ENCODE assay signal across 15 cellular contexts in the genomic region with DNA sequence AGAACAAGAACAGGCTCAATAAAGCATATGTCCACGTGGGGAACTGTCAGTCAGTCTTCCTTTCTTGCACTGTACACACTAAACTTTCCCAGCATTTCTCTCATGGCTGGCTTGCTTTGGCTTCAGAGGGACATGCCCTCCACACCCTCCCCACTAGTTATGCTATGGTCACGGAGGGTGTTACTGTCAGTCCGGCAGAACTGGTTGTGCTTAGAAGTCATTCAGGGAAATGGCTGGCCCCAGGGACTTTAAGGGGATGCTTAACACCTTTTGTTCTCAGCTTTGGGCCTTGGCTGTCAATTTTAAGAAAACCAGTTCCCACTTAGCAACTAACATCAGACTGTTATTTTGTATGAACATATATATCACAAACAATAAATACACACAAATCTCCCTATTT. TPM values are rescaled to one million over a fixed set of nuclear protein-coding genes. Genes with fewer than 3 reads are reported as not detected.
DNase-seq lines count a peak whose midpoint lies in the region; ATAC-seq and TF ChIP-seq lines count a peak whose summit lies in the region.
"Had no signal": no experiment of that assay in that cellular context is flagged by ENCODE, and none has a peak within 500 bp of the region (broad histone marks: within the 10 kb centered on the region; RNA-seq: fewer than 3 reads in every experiment).

No MANE protein-coding gene starts in this region.

- H2AFZ ChIP-seq in trophoblast cell (ENCODE audit: insufficient read depth, low read length, poor library complexity) = no peak overlapping the region

- in situ Hi-C loops in GM13977 (cut with MboI; ENCODE audit: low pct_unique_long_range_greater_than_20kb, low sequenced_read_pairs, unreplicated experiment) = no loop called here

- H3K14ac ChIP-seq in trophoblast cell (ENCODE audit: low read length) = no peak overlapping the region

- H3K4ac ChIP-seq in trophoblast cell (ENCODE audit: low read depth, low read length) = no peak overlapping the region

- H2AK5ac ChIP-seq in trophoblast cell (ENCODE audit: low read length) = no peak overlapping the region

- H4K12ac ChIP-seq in trophoblast cell (ENCODE audit: low read depth, low read length) = no peak overlapping the region

- no peak for DNase-seq in activated T-cell treated with anti-CD3 and anti-CD28 coated beads, Interleukin-2, amount 50 U/mL, for 24 hours
- no peak for DNase-seq in activated T-cell treated with anti-CD3 and anti-CD28 coated beads, Interleukin-2, amount 50 U/mL, for 48 hours
- DNase-seq in endodermal cell (no peak), trophoblast cell (peak; percentile 45 to 67), GM13977 (ENCODE audit: low spot score) (no peak)
- DNase-seq in central memory CD4-positive, alpha-beta T cell = no peak
- DNase-seq: DMS79 treated with DMSO at 0.1 percent for 48 hours, NCI-H2081 treated with DMSO at 0.1 percent for 48 hours, NCI-H510A treated with DMSO at 0.1 percent for 48 hours, right cardiac atrium had no signal

- H3K23ac ChIP-seq in trophoblast cell (ENCODE audit: low read length) = no peak overlapping the region

- WGBS in endodermal cell (ENCODE audit: insufficient coverage in 1 of 2, insufficient read length in 1 of 2), 2 experiments = 97 to 100% methylated on average over 3 of the region's 3 CpGs
- WGBS in trophoblast cell (ENCODE audit: extremely low coverage, insufficient coverage, insufficient read length) = no CpG with 5 or more reads among the region's 3 CpGs

- H3K36me3 ChIP-seq in endodermal cell (ENCODE audit: control insufficient read depth, insufficient read depth, low read length) (peaks cover 24% of the 10 kb centered on the region), trophoblast cell (ENCODE audit: control insufficient read depth in 1 of 2, insufficient read depth in 2 of 2, low read length in 2 of 2) (peaks cover 1% of the 10 kb centered on the region in 2 experiments)

- H3K4me3 Mint-ChIP-seq in activated T-cell treated with anti-CD3 and anti-CD28 coated beads, Interleukin-2, amount 50 U/mL, for 24 hours = no peak overlapping the region
- H3K4me3 Mint-ChIP-seq in IgD-negative memory B cell (peak overlapping the region in 2 of 4 donors; percentile 41 to 88), endodermal cell (no peak overlapping the region)

- H2BK120ac ChIP-seq in trophoblast cell (ENCODE audit: insufficient read depth, low read length, poor library complexity) = no peak overlapping the region

- H3K36me3 Mint-ChIP-seq in activated T-cell treated with anti-CD3 and anti-CD28 coated beads, Interleukin-2, amount 50 U/mL, for 24 hours (ENCODE audit: low read depth) = peaks cover 63% of the 10 kb centered on the region
- H3K36me3 Mint-ChIP-seq in IgD-negative memory B cell (peaks cover 2% of the 10 kb centered on the region), endodermal cell (ENCODE audit: low read depth) (peaks cover 24% of the 10 kb centered on the region)

- peaks cover 79% of the 10 kb centered on the region for H3K4me1 Mint-ChIP-seq in activated T-cell treated with anti-CD3 and anti-CD28 coated beads, Interleukin-2, amount 50 U/mL, for 24 hours (ENCODE audit: low read depth)
- H3K4me1 Mint-ChIP-seq in IgD-negative memory B cell = peaks cover 61 to 66% (median 64%) of the 10 kb centered on the region in 3 donors
- H3K4me1 Mint-ChIP-seq in endodermal cell = peaks cover 8% of the 10 kb centered on the region

- H3K9ac ChIP-seq in endodermal cell (ENCODE audit: extremely low read depth, low read length, poor library complexity, severe bottlenecking) (no peak overlapping the region), trophoblast cell (ENCODE audit: low read length) (no peak overlapping the region)

- H3K9me3 ChIP-seq in endodermal cell (ENCODE audit: control insufficient read depth, low read length) = no peaks in the 10 kb centered on the region
- H3K9me3 ChIP-seq in trophoblast cell (ENCODE audit: insufficient read depth, low read depth, low read length) = no peaks in the 10 kb centered on the region
- H3K9me3 ChIP-seq: thoracic aorta had no signal

- no peaks in the 10 kb centered on the region for H3K79me1 ChIP-seq in trophoblast cell (ENCODE audit: low read length)

- no peak overlapping the region for H3K4me3 ChIP-seq in endodermal cell (ENCODE audit: low read length)
- no peak overlapping the region for H3K4me3 ChIP-seq in trophoblast cell (ENCODE audit: low read depth, low read length)
- H3K4me3 ChIP-seq: thoracic aorta had no signal

- H3K27me3 ChIP-seq in endodermal cell (ENCODE audit: control insufficient read depth, insufficient read depth, low read length, poor library complexity, severe bottlenecking) = no peaks in the 10 kb centered on the region
- H3K27me3 ChIP-seq in trophoblast cell (ENCODE audit: insufficient read depth, low read length) = no peaks in the 10 kb centered on the region

- no peak overlapping the region for H2BK12ac ChIP-seq in trophoblast cell (ENCODE audit: low read length)

- peak overlapping the region; percentile 69 for H3K27ac Mint-ChIP-seq in activated T-cell treated with anti-CD3 and anti-CD28 coated beads, Interleukin-2, amount 50 U/mL, for 24 hours
- peak overlapping the region; percentile 64 to 93 (median 87) for H3K27ac Mint-ChIP-seq in IgD-negative memory B cell
- peak overlapping the region; percentile 28 for H3K27ac Mint-ChIP-seq in endodermal cell
- H3K27ac Mint-ChIP-seq: activated T-helper 2 cell treated with anti-CD3 and anti-CD28 coated beads, Interferon-gamma antibody, Interleukin-2, Interleukin-4, amounts not matched to agents 10 μg/mL and 5 μg/mL and 100 μg/mL, durations not matched to agents 14 hours and 24 hours and 36 hours had no signal

- no peak overlapping the region for H3K27ac ChIP-seq in endodermal cell (ENCODE audit: low read depth, low read length)
- no peak overlapping the region for H3K27ac ChIP-seq in trophoblast cell (ENCODE audit: low read depth, low read length)
- H3K27ac ChIP-seq: thoracic aorta had no signal

- no peak for TF ChIP-seq CTCF in endodermal cell (conservative IDR thresholded peaks at IDR 0.05)
- TF ChIP-seq CTCF in GM13977 (IDR thresholded peaks at IDR 0.05; ENCODE audit: extremely low read depth, insufficient read depth, missing control alignments) = no peak

- ATAC-seq in GM19452 (IDR thresholded peaks at IDR 0.05; ENCODE audit: unreplicated experiment) = no peak
- ATAC-seq: left lobe of liver, right cardiac atrium had no signal

- H2BK5ac ChIP-seq in trophoblast cell (ENCODE audit: low read depth, low read length, poor library complexity) = no peak overlapping the region

- no peak overlapping the region for H3K18ac ChIP-seq in trophoblast cell (ENCODE audit: low read length)

- no peaks in the 10 kb centered on the region for H3K79me2 ChIP-seq in trophoblast cell (ENCODE audit: control insufficient read depth, insufficient read depth, low read length, poor library complexity)

- no peaks in the 10 kb centered on the region for H3K9me3 Mint-ChIP-seq in activated T-cell treated with anti-CD3 and anti-CD28 coated beads, Interleukin-2, amount 50 U/mL, for 24 hours
- H3K9me3 Mint-ChIP-seq in IgD-negative memory B cell = peaks cover 0 to 1% (median 0%) of the 10 kb centered on the region in 3 donors
- H3K9me3 Mint-ChIP-seq in endodermal cell = no peaks in the 10 kb centered on the region
- H3K9me3 Mint-ChIP-seq: activated T-helper 2 cell treated with anti-CD3 and anti-CD28 coated beads, Interferon-gamma antibody, Interleukin-2, Interleukin-4, amounts not matched to agents 10 μg/mL and 5 μg/mL and 100 μg/mL, durations not matched to agents 14 hours and 24 hours and 36 hours had no signal

- H3K4me1 ChIP-seq in endodermal cell (ENCODE audit: control insufficient read depth, insufficient read depth, low read length) (peaks cover 8% of the 10 kb centered on the region), trophoblast cell (ENCODE audit: control insufficient read depth in 1 of 2, insufficient read depth in 2 of 2, low read length in 2 of 2) (peaks cover 5% of the 10 kb centered on the region in 2 experiments)

- no peaks in the 10 kb centered on the region for H3K27me3 Mint-ChIP-seq in activated T-cell treated with anti-CD3 and anti-CD28 coated beads, Interleukin-2, amount 50 U/mL, for 24 hours
- H3K27me3 Mint-ChIP-seq in IgD-negative memory B cell = no peaks in the 10 kb centered on the region
- H3K27me3 Mint-ChIP-seq in endodermal cell (ENCODE audit: insufficient read depth) = no peaks in the 10 kb centered on the region

- no peak overlapping the region for H4K8ac ChIP-seq in trophoblast cell (ENCODE audit: low read depth, low read length)

- H4K91ac ChIP-seq in trophoblast cell (ENCODE audit: low read depth, low read length) = no peak overlapping the region

- H3K4me2 ChIP-seq in trophoblast cell (ENCODE audit: low read length) = no peak overlapping the region

RNA-seq across cellular contexts. Expression of gene ELOVL5, which starts 55.1 kb away (rescaled TPM):
- polyA plus RNA-seq in IgD-negative memory B cell = 156 TPM
- 100 to 1,000 TPM; 103 to 108 TPM for total RNA-seq in endodermal cell
- polyA plus RNA-seq in endodermal cell (2013, experiment 1 of 2) = 140 TPM
- 132 TPM for polyA plus RNA-seq in endodermal cell (2013, experiment 2 of 2)
- 73.6 and 77.0 TPM in 2 replicates for polyA plus RNA-seq in trophoblast cell (2013)

Comparison
In these comparisons a context has a peak if more than half of its experiments do, and no peak if none do; other contexts are left out.
1. DNase-seq: peak in trophoblast cell (2 of 2); none in activated T-cell treated with anti-CD3 and anti-CD28 coated beads, Interleukin-2, amount 50 U/mL, for 24 hours (single experiment), activated T-cell treated with anti-CD3 and anti-CD28 coated beads, Interleukin-2, amount 50 U/mL, for 48 hours (0 of 2), endodermal cell (single experiment), GM13977 (single experiment) and central memory CD4-positive, alpha-beta T cell (single experiment).
2. H3K27ac Mint-ChIP-seq: peak in every context shown above with its lines; median percentile 87 in IgD-negative memory B cell; 69 in activated T-cell treated with anti-CD3 and anti-CD28 coated beads, Interleukin-2, amount 50 U/mL, for 24 hours; 28 in endodermal cell.